Comparison of ENCODE assay signal across 16 cellular contexts in genomic region chr1:100982783-100983182, GRCh38. TPM values are rescaled to one million over a fixed set of nuclear protein-coding genes. Genes with fewer than 3 reads are reported as not detected.
DNase-seq lines count a peak whose midpoint lies in the region; ATAC-seq and TF ChIP-seq lines count a peak whose summit lies in the region.
"Had no signal": no experiment of that assay in that cellular context is flagged by ENCODE, and none has a peak within 500 bp of the region (broad histone marks: within the 10 kb centered on the region; RNA-seq: fewer than 3 reads in every experiment).

No MANE protein-coding gene starts in this region.

- H3K9ac ChIP-seq in mesendoderm (ENCODE audit: low read length) = no peak overlapping the region
- H3K9ac ChIP-seq: KMS-11 had no signal

- no peak overlapping the region for H3K4me2 ChIP-seq in mesendoderm (ENCODE audit: low read length)
- H3K4me2 ChIP-seq: KMS-11 had no signal

- H3K9me3 ChIP-seq in CD4-positive, CD25-positive, alpha-beta regulatory T cell (ENCODE audit: control insufficient read depth in 2 of 2, low read length in 2 of 2) = no peaks in the 10 kb centered on the region
- no peaks in the 10 kb centered on the region for H3K9me3 ChIP-seq in heart right ventricle

- H3K4me1 ChIP-seq in CD4-positive, CD25-positive, alpha-beta regulatory T cell (ENCODE audit: control insufficient read depth, insufficient read depth, low read length, poor library complexity, severe bottlenecking) = no peaks in the 10 kb centered on the region
- peaks cover 0 to 3% (median 0%) of the 10 kb centered on the region in 9 donors for H3K4me1 ChIP-seq in heart right ventricle
- H3K4me1 ChIP-seq in mesendoderm (ENCODE audit: control insufficient read depth, low read depth, low read length) = no peaks in the 10 kb centered on the region

- peaks cover 14 to 33% (median 24%) of the 10 kb centered on the region in 4 donors for H3K4me1 Mint-ChIP-seq in CD4-positive, CD25-positive, alpha-beta regulatory T cell
- H3K4me1 Mint-ChIP-seq in stimulated activated memory B cell treated with anti-CD40 and anti-IgM and Interleukin-4, amounts not matched to agents 10 μg/mL and 1 μg/mL and 100 μg/mL, for 72 hours = peaks cover 7% of the 10 kb centered on the region

- no peaks in the 10 kb centered on the region for H3K27me3 Mint-ChIP-seq in CD4-positive, CD25-positive, alpha-beta regulatory T cell
- H3K27me3 Mint-ChIP-seq in stimulated activated memory B cell treated with anti-CD40 and anti-IgM and Interleukin-4, amounts not matched to agents 10 μg/mL and 1 μg/mL and 100 μg/mL, for 72 hours = no peaks in the 10 kb centered on the region
- H3K27me3 Mint-ChIP-seq: CD4-positive, alpha-beta T cell had no signal

- no peak overlapping the region for H3K4me3 ChIP-seq in CD4-positive, CD25-positive, alpha-beta regulatory T cell (ENCODE audit: low read depth, low read length)
- H3K4me3 ChIP-seq in heart right ventricle (no peak overlapping the region), mesendoderm (ENCODE audit: low read length) (no peak overlapping the region)

- H3K27ac Mint-ChIP-seq in CD4-positive, CD25-positive, alpha-beta regulatory T cell = peak overlapping the region; percentile 9 to 85 (median 25)
- H3K27ac Mint-ChIP-seq in stimulated activated memory B cell treated with anti-CD40 and anti-IgM and Interleukin-4, amounts not matched to agents 10 μg/mL and 1 μg/mL and 100 μg/mL, for 72 hours = no peak overlapping the region
- H3K27ac Mint-ChIP-seq: CD4-positive, alpha-beta T cell; HFFc6 had no signal

- no peak overlapping the region for H3K27ac ChIP-seq in CD4-positive, CD25-positive, alpha-beta regulatory T cell (ENCODE audit: insufficient read depth, low read length, poor library complexity, severe bottlenecking)
- H3K27ac ChIP-seq in heart right ventricle (no peak overlapping the region), mesendoderm (ENCODE audit: low read depth, low read length) (no peak overlapping the region)
- H3K27ac ChIP-seq: KMS-11 had no signal

- H3K23ac ChIP-seq in mesendoderm (ENCODE audit: low read length) = no peak overlapping the region

- intact Hi-C loops in heart right ventricle (cut with DNase I) = no loop called here

- no peak for DNase-seq in CD4-positive, CD25-positive, alpha-beta regulatory T cell
- DNase-seq in ELF-1 (ENCODE audit: low read depth, low spot score) = peak; percentile 74
- no peak for DNase-seq in heart right ventricle
- peak; percentile 10 for DNase-seq in mesendoderm
- no peak for DNase-seq in DMS79 (lab: John Stamatoyannopoulos, UW)
- DNase-seq: ACHN; CD4-positive, alpha-beta T cell; HFFc6; NCI-H1048; NCI-H146; NCI-H2081; NCI-H510A; NCI-H82 had no signal

- H3K4me3 Mint-ChIP-seq in CD4-positive, CD25-positive, alpha-beta regulatory T cell = no peak overlapping the region
- no peak overlapping the region for H3K4me3 Mint-ChIP-seq in stimulated activated memory B cell treated with anti-CD40 and anti-IgM and Interleukin-4, amounts not matched to agents 10 μg/mL and 1 μg/mL and 100 μg/mL, for 72 hours
- H3K4me3 Mint-ChIP-seq: CD4-positive, alpha-beta T cell; HFFc6 had no signal

- H2BK15ac ChIP-seq in mesendoderm (replicated peaks; ENCODE audit: low read depth) = no peak overlapping the region

- H4K5ac ChIP-seq in mesendoderm (ENCODE audit: low read length) = no peak overlapping the region

- ATAC-seq in CD4-positive, CD25-positive, alpha-beta regulatory T cell (ENCODE audit: low read depth in 2 of 2) = no peak
- ATAC-seq in heart right ventricle (peak in 5 of 8 donors; percentile 27 to 67 (median 57)), GM19463 (IDR thresholded peaks at IDR 0.05; ENCODE audit: unreplicated experiment) (no peak)
- ATAC-seq in stimulated activated memory B cell treated with anti-CD40 and anti-IgM and Interleukin-4, amounts not matched to agents 10 μg/mL and 1 μg/mL and 100 μg/mL, for 72 hours = no peak

- H3K79me2 ChIP-seq in mesendoderm (ENCODE audit: control insufficient read depth, insufficient read depth, low read length) = no peaks in the 10 kb centered on the region

- no peak overlapping the region for H3K18ac ChIP-seq in mesendoderm (ENCODE audit: low read length)

- H3K36me3 ChIP-seq in CD4-positive, CD25-positive, alpha-beta regulatory T cell (ENCODE audit: control insufficient read depth, insufficient read depth, low read length) = peaks cover 18% of the 10 kb centered on the region
- H3K36me3 ChIP-seq in heart right ventricle = peaks cover 0 to 66% (median 0%) of the 10 kb centered on the region in 9 donors
- H3K36me3 ChIP-seq in mesendoderm (ENCODE audit: control insufficient read depth, insufficient read depth, low read length) = no peaks in the 10 kb centered on the region

- H3K36me3 Mint-ChIP-seq in CD4-positive, CD25-positive, alpha-beta regulatory T cell = peaks cover 68% of the 10 kb centered on the region
- H3K36me3 Mint-ChIP-seq in stimulated activated memory B cell treated with anti-CD40 and anti-IgM and Interleukin-4, amounts not matched to agents 10 μg/mL and 1 μg/mL and 100 μg/mL, for 72 hours = peaks cover 55% of the 10 kb centered on the region

- no peak for TF ChIP-seq CTCF in heart right ventricle (IDR thresholded peaks at IDR 0.05)

- no peak overlapping the region for H2AK5ac ChIP-seq in mesendoderm (ENCODE audit: low read length)

- no peak overlapping the region for H3K56ac ChIP-seq in mesendoderm (ENCODE audit: low read length)

- H2BK120ac ChIP-seq in mesendoderm (ENCODE audit: low read depth, low read length) = no peak overlapping the region

- H2BK5ac ChIP-seq in mesendoderm (ENCODE audit: low read length) = no peak overlapping the region

- no peaks in the 10 kb centered on the region for H3K9me3 Mint-ChIP-seq in CD4-positive, CD25-positive, alpha-beta regulatory T cell
- H3K9me3 Mint-ChIP-seq in stimulated activated memory B cell treated with anti-CD40 and anti-IgM and Interleukin-4, amounts not matched to agents 10 μg/mL and 1 μg/mL and 100 μg/mL, for 72 hours = no peaks in the 10 kb centered on the region
- H3K9me3 Mint-ChIP-seq: CD4-positive, alpha-beta T cell; HFFc6 had no signal

- H3K27me3 ChIP-seq in CD4-positive, CD25-positive, alpha-beta regulatory T cell (ENCODE audit: control insufficient read depth, insufficient read depth, low read length) = no peaks in the 10 kb centered on the region
- H3K27me3 ChIP-seq in heart right ventricle (no peaks in the 10 kb centered on the region), mesendoderm (ENCODE audit: insufficient read depth, low read length, poor library complexity) (no peaks in the 10 kb centered on the region)

- H3K4ac ChIP-seq in mesendoderm (ENCODE audit: low read depth, low read length) = no peak overlapping the region

- H3K79me1 ChIP-seq in mesendoderm (ENCODE audit: low read length) = no peaks in the 10 kb centered on the region

- WGBS in heart right ventricle, 2 donors = 48 to 66% methylated on average over 4 of the region's 4 CpGs
- no CpG with 5 or more reads among the region's 4 CpGs for WGBS in mesendoderm (ENCODE audit: extremely low coverage, insufficient coverage, low lambda C conversion rate)

- no peak overlapping the region for H4K8ac ChIP-seq in mesendoderm (ENCODE audit: low read depth, low read length)

RNA-seq across cellular contexts. Expression of gene DPH5, which starts 42.8 kb away (rescaled TPM):
- 30.6 TPM for total RNA-seq in CD4-positive, CD25-positive, alpha-beta regulatory T cell
- polyA plus RNA-seq in CD4-positive, CD25-positive, alpha-beta regulatory T cell = 10 to 100 TPM; 31.8 to 49.8 (median 45.7) TPM
- total RNA-seq in heart right ventricle = 10 to 100 TPM; 30.6 to 44.3 (median 36.0) TPM
- 10 to 100 TPM; 26.3 to 29.0 TPM for polyA plus RNA-seq in heart right ventricle
- polyA plus RNA-seq in mesendoderm (2013, experiment 1 of 2) = 49.4 TPM
- 49.3 TPM for polyA plus RNA-seq in mesendoderm (2013, experiment 2 of 2)

Comparison
In these comparisons a context has a peak if more than half of its experiments do, and no peak if none do; other contexts are left out.
1. ATAC-seq: peak in heart right ventricle (5 of 8); none in CD4-positive, CD25-positive, alpha-beta regulatory T cell (0 of 2), GM19463 (single experiment) and stimulated activated memory B cell treated with anti-CD40 and anti-IgM and Interleukin-4, amounts not matched to agents 10 μg/mL and 1 μg/mL and 100 μg/mL, for 72 hours (single experiment).
2. DNase-seq: peak in ELF-1 (single experiment) and mesendoderm (single experiment); none in CD4-positive, CD25-positive, alpha-beta regulatory T cell (0 of 3), heart right ventricle (0 of 2) and DMS79 (single experiment).